Comparison of ENCODE assay signal across 8 cellular contexts in the genomic region with DNA sequence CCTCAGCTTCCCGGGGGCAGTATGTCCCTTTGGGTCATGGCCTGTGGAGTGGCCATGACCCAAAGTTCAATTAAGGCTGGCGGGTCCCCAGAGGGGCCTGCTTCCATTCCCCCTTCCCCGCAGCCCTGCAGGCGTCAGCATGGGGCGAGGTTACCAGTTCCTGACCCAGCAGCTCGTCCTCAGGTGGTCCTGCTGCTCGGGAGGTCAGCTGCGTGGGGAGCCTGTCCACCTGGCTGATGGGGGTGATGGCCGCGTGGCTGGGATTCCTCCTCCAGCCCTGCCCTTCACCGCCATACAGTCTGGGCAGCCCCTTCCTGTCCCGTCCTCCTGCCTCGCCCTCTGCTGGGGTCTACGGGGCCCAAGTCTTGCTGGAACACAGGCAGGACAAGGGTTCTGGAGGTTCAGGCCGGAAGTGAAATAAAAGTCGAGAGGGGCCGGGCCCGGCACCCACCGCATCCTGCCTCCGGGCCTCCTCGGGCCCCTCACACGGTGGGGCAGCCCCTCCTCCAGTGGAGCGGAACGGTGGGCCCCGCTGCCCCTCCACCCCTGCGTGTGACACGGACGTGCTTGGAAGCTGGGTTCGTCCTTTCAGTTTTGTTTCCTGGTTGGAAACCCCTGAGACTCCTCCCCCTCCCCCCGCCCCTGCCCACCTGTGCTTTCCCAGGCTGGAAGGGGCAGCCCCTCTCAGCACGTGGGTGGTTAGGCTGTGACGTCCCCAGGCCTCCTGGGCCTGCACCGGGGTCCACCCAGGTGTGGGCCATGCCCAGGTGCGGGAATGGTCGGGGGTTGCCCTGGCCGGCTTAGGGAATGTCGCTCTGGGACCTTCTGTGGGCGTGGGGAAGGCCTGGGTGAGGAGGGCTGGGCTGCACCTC. TPM values are rescaled to one million over a fixed set of nuclear protein-coding genes. Genes with fewer than 3 reads are reported as not detected.
DNase-seq lines count a peak whose midpoint lies in the region; ATAC-seq, FAIRE-seq and TF ChIP-seq lines count a peak whose summit lies in the region.

No MANE protein-coding gene starts in this region.

- H3K9me3 ChIP-seq in kidney (ENCODE audit: control insufficient read depth in 1 of 2, low read length in 2 of 2): no peaks in the 10 kb centered on the region
- H3K9me3 ChIP-seq in A673 (ENCODE audit: low read depth, low read length, poor library complexity, severe bottlenecking): no peaks in the 10 kb centered on the region

- peak; percentile 66 to 82 for DNase-seq in activated CD8-positive, alpha-beta memory T cell treated with anti-CD3 and anti-CD28 coated beads for 4 hours (ENCODE audit: low read depth in 2 of 2)
- no peak for DNase-seq in activated CD8-positive, alpha-beta memory T cell treated with anti-CD3 and anti-CD28 coated beads for 24 hours
- DNase-seq in kidney (peak; percentile 92), A673 (ENCODE audit: low spot score) (no peak), 8988T (no peak)
- peak; percentile 62 for DNase-seq in stimulated activated CD8-positive, alpha-beta memory T cell treated with anti-CD3 and anti-CD28 coated beads, Interleukin-15, amount 100 ng/mL, for 24 hours (ENCODE audit: low read depth)

- BruUV-seq in A673 (replicated peaks; lab: Mats Ljungman, UMichigan): no TSS peak

- H3K4me1 Mint-ChIP-seq in activated T-helper 17 cell treated with anti-CD3 and anti-CD28 coated beads, Interleukin-2, amount 50 U/mL, for 72 hours: peaks cover 6% of the 10 kb centered on the region

- H3K4me3 Mint-ChIP-seq in activated T-helper 17 cell treated with anti-CD3 and anti-CD28 coated beads, Interleukin-2, amount 50 U/mL, for 72 hours: peak overlapping the region; percentile 96

- no peaks in the 10 kb centered on the region for H3K27me3 ChIP-seq in A673 (replicated peaks; ENCODE audit: insufficient read depth, low read depth, low read length, poor library complexity)

- H3K4me1 ChIP-seq in kidney (ENCODE audit: control insufficient read depth in 1 of 2, insufficient read depth in 1 of 2, low read depth in 1 of 2, low read length in 2 of 2): peaks cover 22 to 32% of the 10 kb centered on the region in 2 donors
- peaks cover 23% of the 10 kb centered on the region for H3K4me1 ChIP-seq in A673 (ENCODE audit: insufficient read depth, low read length, poor library complexity, severe bottlenecking)

- H3K4me3 ChIP-seq in kidney (ENCODE audit: low read length in 2 of 2) (peak overlapping the region; percentile 37 to 47), A673 (ENCODE audit: low read depth, low read length, poor library complexity, severe bottlenecking) (no peak overlapping the region)

- no peaks in the 10 kb centered on the region for H3K27me3 Mint-ChIP-seq in activated T-helper 17 cell treated with anti-CD3 and anti-CD28 coated beads, Interleukin-2, amount 50 U/mL, for 72 hours

- H3K9ac ChIP-seq in kidney (ENCODE audit: low read length in 2 of 2): peak overlapping the region in 1 of 2 donors; percentile 71

- no peak for FAIRE-seq in kidney (lab: Jason Lieb, UNC)

- H3K27ac ChIP-seq in kidney (ENCODE audit: low read depth in 2 of 2, low read length in 2 of 2): peak overlapping the region; percentile 63 to 84
- no peak overlapping the region for H3K27ac ChIP-seq in A673 (ENCODE audit: low read depth, low read length, poor library complexity, severe bottlenecking)

- CTCF ChIA-PET in A673 (lab: Charles Lee): no interaction called here

- no peaks in the 10 kb centered on the region for H3K9me3 Mint-ChIP-seq in activated T-helper 17 cell treated with anti-CD3 and anti-CD28 coated beads, Interleukin-2, amount 50 U/mL, for 72 hours

- peak overlapping the region; percentile 89 for H3K27ac Mint-ChIP-seq in activated T-helper 17 cell treated with anti-CD3 and anti-CD28 coated beads, Interleukin-2, amount 50 U/mL, for 72 hours

- ATAC-seq in HG03521 (IDR thresholded peaks at IDR 0.05; ENCODE audit: unreplicated experiment): peak; percentile 50
- ATAC-seq in activated T-helper 17 cell treated with anti-CD3 and anti-CD28 coated beads, Interleukin-2, amount 50 U/mL, for 72 hours (replicated peaks): peak; percentile 51

- no peak for TF ChIP-seq CTCF in kidney (IDR thresholded peaks at IDR 0.05; ENCODE audit: borderline replicate concordance, extremely low read depth, insufficient read depth)
- TF ChIP-seq CTCF in A673 (conservative IDR thresholded peaks at IDR 0.05; ENCODE audit: low read depth, low read length): no peak

- H3K36me3 ChIP-seq in kidney (ENCODE audit: control insufficient read depth in 1 of 2, insufficient read depth in 2 of 2, low read length in 2 of 2) (no peaks in the 10 kb centered on the region), A673 (ENCODE audit: insufficient read depth, low read length, poor library complexity, severe bottlenecking) (peaks cover 8% of the 10 kb centered on the region)

- POLR2A ChIA-PET in A673 (lab: Charles Lee; ENCODE audit: low non-redundant PET): no interaction called here

- H3K36me3 Mint-ChIP-seq in activated T-helper 17 cell treated with anti-CD3 and anti-CD28 coated beads, Interleukin-2, amount 50 U/mL, for 72 hours (ENCODE audit: low read depth): peaks cover 62% of the 10 kb centered on the region

- intact Hi-C loops in kidney (cut with DNase I): no loop called here
- intact Hi-C loops in A673 (cut with micrococcal nuclease; ENCODE audit: unreplicated experiment): no loop called here

RNA-seq across cellular contexts. Expression of a gene that starts 6.8 kb away (rescaled TPM):
- total RNA-seq in activated T-helper 17 cell treated with anti-CD3 and anti-CD28 coated beads, Interleukin-2, amount 50 U/mL, for 72 hours: 100 to 1,000 TPM; 173 to 187 TPM
- total RNA-seq in kidney (54.3 TPM), A673 (2021) (45.7 and 46.5 TPM in 2 replicates)
- polyA plus RNA-seq in kidney (ENCODE audit: insufficient read depth, low read depth, low replicate concordance): 59.1 TPM

RNA-seq across cellular contexts. Expression of a gene that starts 31.6 kb away (rescaled TPM):
- 10 to 100 TPM; 15.5 to 17.4 TPM for total RNA-seq in activated T-helper 17 cell treated with anti-CD3 and anti-CD28 coated beads, Interleukin-2, amount 50 U/mL, for 72 hours
- total RNA-seq in kidney (4.8 TPM), A673 (2021) (0.56 and 0.70 TPM in 2 replicates)
- polyA plus RNA-seq in kidney (ENCODE audit: insufficient read depth, low read depth, low replicate concordance): 12.4 TPM

RNA-seq across cellular contexts. Expression of a gene that starts 36.2 kb away (rescaled TPM):
- 1 to 10 TPM in 1 of 2 donors, under 1 TPM in 1; 0.85 to 2.1 TPM for total RNA-seq in activated T-helper 17 cell treated with anti-CD3 and anti-CD28 coated beads, Interleukin-2, amount 50 U/mL, for 72 hours
- 2.0 TPM for total RNA-seq in kidney
- polyA plus RNA-seq in kidney (ENCODE audit: insufficient read depth, low read depth, low replicate concordance): 2.5 TPM
- total RNA-seq in A673 (2021): 3.3 and 4.3 TPM in 2 replicates

Comparison
In these comparisons a context has a peak if more than half of its experiments do, and no peak if none do; other contexts are left out.
1. DNase-seq: peak in activated CD8-positive, alpha-beta memory T cell treated with anti-CD3 and anti-CD28 coated beads for 4 hours (2 of 2), kidney (single experiment) and stimulated activated CD8-positive, alpha-beta memory T cell treated with anti-CD3 and anti-CD28 coated beads, Interleukin-15, amount 100 ng/mL, for 24 hours (single experiment); none in activated CD8-positive, alpha-beta memory T cell treated with anti-CD3 and anti-CD28 coated beads for 24 hours (single experiment), A673 (single experiment) and 8988T (single experiment).